Comparison of ENCODE assay signal across 8 cellular contexts in the genomic region with DNA sequence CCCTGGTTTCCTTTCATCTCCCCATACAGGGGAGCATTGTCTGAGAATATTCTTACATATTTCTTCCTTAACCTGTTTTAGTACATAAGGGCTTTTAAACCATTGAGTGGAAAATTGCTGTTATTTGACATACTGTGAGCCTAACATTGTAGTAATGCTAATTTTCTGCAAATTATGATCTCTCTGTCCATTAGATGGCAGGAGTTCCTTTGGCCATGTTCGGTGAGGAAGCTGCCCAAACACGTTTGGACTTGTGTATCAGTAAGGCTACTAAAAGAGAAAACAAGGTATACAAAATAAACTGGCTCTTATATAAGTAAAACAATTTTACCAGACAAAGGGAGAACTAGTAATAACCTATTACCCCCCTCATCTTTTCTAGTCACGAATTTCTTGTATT. TPM values are rescaled to one million over a fixed set of nuclear protein-coding genes. Genes with fewer than 3 reads are reported as not detected.
DNase-seq lines count a peak whose midpoint lies in the region; ATAC-seq and TF ChIP-seq lines count a peak whose summit lies in the region.
"Had no signal": no experiment of that assay in that cellular context is flagged by ENCODE, and none has a peak within 500 bp of the region (broad histone marks: within the 10 kb centered on the region; RNA-seq: fewer than 3 reads in every experiment).

No MANE protein-coding gene starts in this region.

- TF ChIP-seq CTCF in astrocyte of the cerebellum (IDR thresholded peaks at IDR 0.05; ENCODE audit: low read depth, low read length, missing control alignments) = peak; percentile 21

- peak overlapping the region; percentile 67 for H3K9ac ChIP-seq in mesenchymal stem cell (ENCODE audit: low read length)

- no peak overlapping the region for H4K8ac ChIP-seq in mesenchymal stem cell (ENCODE audit: low read length)

- H2AK5ac ChIP-seq in mesenchymal stem cell (ENCODE audit: low read length, severe bottlenecking) = no peak overlapping the region

- no peaks in the 10 kb centered on the region for H3K9me3 ChIP-seq in mesenchymal stem cell (ENCODE audit: control insufficient read depth, low read length)

- no peaks in the 10 kb centered on the region for H3K4me1 ChIP-seq in mesenchymal stem cell (ENCODE audit: control insufficient read depth, insufficient read depth, low read depth, low read length)

- no peak overlapping the region for H2BK15ac ChIP-seq in mesenchymal stem cell (ENCODE audit: low read depth, poor library complexity, severe bottlenecking)

- no peak overlapping the region for H4K91ac ChIP-seq in mesenchymal stem cell (ENCODE audit: low read length)

- H2BK120ac ChIP-seq in mesenchymal stem cell (ENCODE audit: low read depth, low read length) = no peak overlapping the region

- no peak overlapping the region for H3K4me2 ChIP-seq in mesenchymal stem cell (ENCODE audit: low read length, poor library complexity, severe bottlenecking)

- no peak overlapping the region for H3K27ac ChIP-seq in mesenchymal stem cell (ENCODE audit: low read length, poor library complexity, severe bottlenecking)

- no peaks in the 10 kb centered on the region for H3K27me3 ChIP-seq in mesenchymal stem cell (ENCODE audit: control insufficient read depth in 1 of 2, insufficient read depth in 1 of 2, low read length in 2 of 2)

- no peaks in the 10 kb centered on the region for H3K79me1 ChIP-seq in mesenchymal stem cell (replicated peaks; ENCODE audit: low read length, poor library complexity, severe bottlenecking)

- H2AFZ ChIP-seq in mesenchymal stem cell (ENCODE audit: low read depth, low read length) = no peak overlapping the region

- no peak for ATAC-seq in HG03135 (IDR thresholded peaks at IDR 0.05; ENCODE audit: unreplicated experiment)
- ATAC-seq in HG03460 (IDR thresholded peaks at IDR 0.05; ENCODE audit: unreplicated experiment) = no peak

- H3K18ac ChIP-seq in mesenchymal stem cell (ENCODE audit: low read depth in 1 of 2, low read length in 2 of 2) = no peak overlapping the region

- H3K4me3 ChIP-seq in astrocyte of the cerebellum (ENCODE audit: low read depth, low read length) = no peak overlapping the region
- H3K4me3 ChIP-seq in mesenchymal stem cell (ENCODE audit: insufficient read depth in 1 of 2, low read depth in 1 of 2, low read length in 2 of 2) = no peak overlapping the region

- H2BK12ac ChIP-seq in mesenchymal stem cell (ENCODE audit: low read length in 2 of 2) = no peak overlapping the region

- peaks cover 0 to 28% of the 10 kb centered on the region in 2 experiments for H3K36me3 ChIP-seq in mesenchymal stem cell (ENCODE audit: control insufficient read depth in 1 of 2, insufficient read depth in 2 of 2, low read depth in 1 of 2, low read length in 2 of 2)

- H3K23ac ChIP-seq in mesenchymal stem cell (ENCODE audit: low read length in 2 of 2) = no peak overlapping the region

- 86% methylated on average over 1 of the region's 3 CpGs for WGBS in mesenchymal stem cell

- in situ Hi-C loops in astrocyte of the cerebellum (cut with HindIII; ENCODE audit: low sequenced_read_pairs) = no loop called here

- DNase-seq in EH (ENCODE audit: low read depth) = peak; percentile 43
- peak; percentile 37 for DNase-seq in HPDE6-E6E7 (ENCODE audit: extremely low spot score)
- DNase-seq in astrocyte of the cerebellum (ENCODE audit: low read depth) = no peak
- DNase-seq in mesenchymal stem cell = peak; percentile 44
- DNase-seq in AML-193 (lab: John Stamatoyannopoulos, UW) = no peak
- DNase-seq: activated CD4-positive, alpha-beta T cell treated with anti-CD3 and anti-CD28 coated beads for 1 hour had no signal

- no peak overlapping the region for H2BK5ac ChIP-seq in mesenchymal stem cell (ENCODE audit: low read depth, low read length, poor library complexity, severe bottlenecking)

- no peak overlapping the region for H3K14ac ChIP-seq in mesenchymal stem cell (ENCODE audit: low read length in 2 of 2)

- H3K4ac ChIP-seq in mesenchymal stem cell (ENCODE audit: low read depth in 1 of 2, low read length in 2 of 2) = no peak overlapping the region

RNA-seq across cellular contexts. Expression of a gene that starts 29.2 kb away (rescaled TPM):
- polyA plus RNA-seq in mesenchymal stem cell (2013, experiment 1 of 2) = 2.1 TPM
- polyA plus RNA-seq in mesenchymal stem cell (2013, experiment 2 of 2) = 1.9 TPM

Comparison
In these comparisons a context has a peak if more than half of its experiments do, and no peak if none do; other contexts are left out.
1. DNase-seq: peak in EH (single experiment), HPDE6-E6E7 (single experiment) and mesenchymal stem cell (single experiment); none in astrocyte of the cerebellum (single experiment) and AML-193 (0 of 2).